In the genomic region with DNA sequence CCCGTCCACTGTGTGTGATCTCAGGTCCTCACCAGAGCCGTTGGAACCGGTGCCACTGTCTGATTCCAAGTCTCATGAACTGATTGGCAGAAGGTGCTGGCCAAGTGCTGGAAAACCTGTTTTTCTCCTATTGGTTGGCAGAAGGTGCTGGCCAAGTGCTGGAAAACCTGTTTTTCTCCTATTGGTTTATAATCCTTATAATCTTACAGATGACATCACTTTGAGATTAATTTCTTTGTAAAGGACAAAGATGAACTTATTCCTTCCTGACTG, we compare ENCODE assay signal across 1 cellular context.
TF ChIP-seq lines count a peak whose summit lies in the region.

No MANE protein-coding gene starts in this region.

TF ChIP-seq in GM23338, 12 proteins besides CTCF, POLR2A, EP300 and RAD21 (continued from another document):
- TF ChIP-seq ZNF462 (CRISPR knock-in tag; IDR thresholded peaks at IDR 0.05) (no peak), STAT1 (IDR thresholded peaks at IDR 0.05; ENCODE audit: unreplicated experiment) (no peak), JUNB (IDR thresholded peaks at IDR 0.05; ENCODE audit: unreplicated experiment) (no peak)
